32 cellular contexts compared by ENCODE assay signal in the genomic region with DNA sequence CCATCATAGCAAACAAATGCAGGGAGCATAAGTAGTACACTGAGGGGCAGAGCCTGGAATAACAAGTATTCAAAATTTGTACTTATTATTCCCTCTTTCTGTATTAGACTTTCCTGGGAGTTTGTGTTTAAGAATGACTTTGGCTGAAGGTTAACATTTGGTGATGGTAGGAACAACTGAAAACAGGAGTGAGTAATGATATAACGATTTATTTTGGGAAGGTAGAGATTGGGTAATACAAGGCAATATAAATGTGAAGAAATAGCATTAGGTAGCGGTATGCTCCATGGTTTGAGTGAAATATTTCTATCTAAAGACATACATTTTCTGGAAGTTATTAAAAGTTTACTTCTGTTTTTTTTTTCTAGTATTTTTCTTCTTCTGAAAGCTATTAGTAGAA.
"Had no signal": no experiment of that assay in that cellular context is flagged by ENCODE, and none has a peak within 500 bp of the region (broad histone marks: within the 10 kb centered on the region; RNA-seq: fewer than 3 reads in every experiment).

No MANE protein-coding gene starts in this region.

- ATAC-seq: activated CD8-positive, alpha-beta memory T cell treated with anti-CD3 and anti-CD28 coated beads, Interleukin-2, amount 10 ng/mL, durations not matched to agents 7 days and 5 days; activated T-cell treated with anti-CD3 and anti-CD28 coated beads, Interleukin-2, amount 50 U/mL, for 72 hours; activated T-helper 17 cell treated with anti-CD3 and anti-CD28 coated beads, Interleukin-2, amount 50 U/mL, for 72 hours; Panc1; SK-N-SH treated with all-trans-retinoic acid at 6 μM for 48 hours; T-cell; T-helper 17 cell had no signal

- H3K36me3 ChIP-seq: ascending aorta, cardiac muscle cell, WERI-Rb-1 had no signal

- H3K4me1 ChIP-seq: ascending aorta had no signal

- H3K9me3 ChIP-seq: ascending aorta had no signal

- H3K27me3 ChIP-seq: ascending aorta, cardiac muscle cell had no signal

- H3K27ac ChIP-seq: ascending aorta, cardiac muscle cell, WERI-Rb-1 had no signal

- DNase-seq: activated CD4-positive, alpha-beta memory T cell treated with anti-CD3 and anti-CD28 coated beads, Interleukin-2, amount 10 ng/mL, durations not matched to agents 7 days and 5 days; activated CD4-positive, alpha-beta T cell treated with anti-CD3 and anti-CD28 coated beads for 1 hour; activated CD4-positive, alpha-beta T cell treated with anti-CD3 and anti-CD28 coated beads for 48 hours; activated CD4-positive, CD25-positive, alpha-beta regulatory T cell; activated CD8-positive, alpha-beta memory T cell treated with anti-CD3 and anti-CD28 coated beads for 24 hours; activated CD8-positive, alpha-beta memory T cell treated with anti-CD3 and anti-CD28 coated beads, Interleukin-2, amount 10 ng/mL, durations not matched to agents 7 days and 5 days; activated CD8-positive, alpha-beta memory T cell treated with anti-CD3 and anti-CD28 coated beads, Interleukin-2, amount 50 U/mL, for 48 hours; activated effector memory CD4-positive, alpha-beta T cell treated with anti-CD3 and anti-CD28 coated beads, Interleukin-2, amount 50 U/mL, for 16 hours; activated naive CD4-positive, alpha-beta T cell; activated naive CD4-positive, alpha-beta T cell treated with anti-CD3 and anti-CD28 coated beads, Interleukin-2, amount 50 U/mL, for 16 hours; activated naive CD8-positive, alpha-beta T cell treated with anti-CD3 and anti-CD28 coated beads for 36 hours; activated T-cell treated with anti-CD3 and anti-CD28 coated beads, Interleukin-2, amount 50 U/mL, for 72 hours; amygdala; Karpas-422; KBM-7; MM.1S; NCI-H1092; NCI-H1436 treated with DMSO at 0.1 percent for 48 hours; NCI-H1694 treated with DMSO at 0.1 percent for 48 hours; NCI-H2029; NCI-H345; NCI-H524 treated with DMSO at 0.1 percent for 48 hours; SHP77 treated with DMSO at 0.1 percent for 48 hours; T-cell; T-helper 17 cell; T-helper 9 cell; WERI-Rb-1 had no signal

- H3K4me3 ChIP-seq: ascending aorta, cardiac muscle cell had no signal
